In genomic region chr20:38698541-38698940, GRCh38 we compare ENCODE assay signal across 27 cellular contexts.
DNase-seq lines count a peak whose midpoint lies in the region; ATAC-seq and TF ChIP-seq lines count a peak whose summit lies in the region.
"Had no signal": no experiment of that assay in that cellular context is flagged by ENCODE, and none has a peak within 500 bp of the region (broad histone marks: within the 10 kb centered on the region; RNA-seq: fewer than 3 reads in every experiment).

No MANE protein-coding gene starts in this region.

- no peak overlapping the region for H3K4me3 ChIP-seq in RWPE2 (ENCODE audit: severe bottlenecking)
- H3K4me3 ChIP-seq: A549; BLaER1; BLaER1 treated with 17β-estradiol and CSF1 and Interleukin-3, amounts not matched to agents 10 nM and 100 nM had no signal

- H3K27ac ChIP-seq in RWPE2 (ENCODE audit: poor library complexity, severe bottlenecking): no peak overlapping the region
- H3K27ac ChIP-seq: 22Rv1; A549; BLaER1; BLaER1 treated with 17β-estradiol and CSF1 and Interleukin-3, amounts not matched to agents 10 nM and 100 nM; C4-2B had no signal

- DNase-seq in RWPE2 (ENCODE audit: low spot score) (peak; percentile 64), RKO (ENCODE audit: low spot score) (no peak)
- DNase-seq: 8988T; ACHN; AML-193; BE2C; C1 segment of cervical spinal cord; Caco-2; Calu3; CD4-positive, alpha-beta memory T cell; CD4-positive, alpha-beta T cell; CD4-positive, CD25-positive, alpha-beta regulatory T cell; CD8-positive, alpha-beta memory T cell; CD8-positive, alpha-beta T cell; COR-L47; DMS 273 treated with DMSO at 0.1 percent for 48 hours; DMS153; DMS53; DMS79; DMS79 treated with DMSO at 0.1 percent for 48 hours; DND-41; EL had no signal

- H3K36me3 ChIP-seq in RWPE2 (ENCODE audit: low read depth): no peaks in the 10 kb centered on the region
- H3K36me3 ChIP-seq: BE2C; BLaER1; BLaER1 treated with 17β-estradiol and CSF1 and Interleukin-3, amounts not matched to agents 10 nM and 100 nM had no signal

- ATAC-seq in RWPE2 (ENCODE audit: low read depth): no peak
- ATAC-seq: A549; CD8-positive, alpha-beta T cell had no signal

- TF ChIP-seq CTCF in RWPE2 (IDR thresholded peaks at IDR 0.05; ENCODE audit: poor library complexity, severe bottlenecking): no peak

- no peaks in the 10 kb centered on the region for H3K4me1 ChIP-seq in RWPE2 (ENCODE audit: insufficient read depth, poor library complexity, severe bottlenecking)
- H3K4me1 ChIP-seq: A549; BLaER1; BLaER1 treated with 17β-estradiol and CSF1 and Interleukin-3, amounts not matched to agents 10 nM and 100 nM; Caco-2 had no signal

- H3K27me3 ChIP-seq in RWPE2 (ENCODE audit: insufficient read depth, poor library complexity, severe bottlenecking): peaks cover 58% of the 10 kb centered on the region

- no peaks in the 10 kb centered on the region for H3K9me3 ChIP-seq in RWPE2 (ENCODE audit: severe bottlenecking)
- H3K9me3 ChIP-seq: A549; BE2C; BLaER1; BLaER1 treated with 17β-estradiol and CSF1 and Interleukin-3, amounts not matched to agents 10 nM and 100 nM; Caco-2 had no signal
